ENCODE assay signal across 8 cellular contexts in the genomic region with DNA sequence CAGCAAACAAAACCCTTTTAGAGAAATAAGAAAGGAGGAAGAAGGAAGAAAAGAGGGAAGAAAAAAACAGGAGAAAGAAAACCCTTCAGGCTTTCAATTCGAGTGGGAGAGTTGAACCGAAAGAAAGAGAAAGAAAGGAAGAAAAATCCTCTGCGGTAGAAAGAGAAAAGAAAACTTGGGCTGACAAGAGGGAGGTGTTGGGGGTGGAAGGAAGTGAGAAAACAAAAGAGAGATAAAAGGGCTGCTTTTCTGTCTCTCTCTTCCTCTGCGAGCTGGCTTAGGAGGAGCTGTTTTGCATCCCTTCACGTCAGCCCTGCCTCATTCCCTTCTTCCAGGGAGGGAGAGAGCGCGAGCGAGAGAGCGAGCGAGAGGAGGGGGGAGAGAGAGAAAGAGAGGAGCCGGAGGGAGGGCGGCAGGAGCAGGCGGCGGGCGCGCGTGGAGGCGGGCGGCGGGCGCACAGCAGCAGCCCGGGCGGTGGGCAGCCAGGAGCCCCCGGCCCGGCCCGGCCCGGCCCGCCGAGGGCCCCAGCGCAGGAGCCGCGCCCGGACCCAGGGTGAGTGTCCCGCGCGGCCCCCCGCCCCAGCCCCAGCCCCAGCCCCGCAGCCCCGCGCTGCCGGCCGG. TPM values are rescaled to one million over a fixed set of nuclear protein-coding genes. Genes with fewer than 3 reads are reported as not detected.
DNase-seq lines count a peak whose midpoint lies in the region; ATAC-seq and TF ChIP-seq lines count a peak whose summit lies in the region.

A gene with protein sequence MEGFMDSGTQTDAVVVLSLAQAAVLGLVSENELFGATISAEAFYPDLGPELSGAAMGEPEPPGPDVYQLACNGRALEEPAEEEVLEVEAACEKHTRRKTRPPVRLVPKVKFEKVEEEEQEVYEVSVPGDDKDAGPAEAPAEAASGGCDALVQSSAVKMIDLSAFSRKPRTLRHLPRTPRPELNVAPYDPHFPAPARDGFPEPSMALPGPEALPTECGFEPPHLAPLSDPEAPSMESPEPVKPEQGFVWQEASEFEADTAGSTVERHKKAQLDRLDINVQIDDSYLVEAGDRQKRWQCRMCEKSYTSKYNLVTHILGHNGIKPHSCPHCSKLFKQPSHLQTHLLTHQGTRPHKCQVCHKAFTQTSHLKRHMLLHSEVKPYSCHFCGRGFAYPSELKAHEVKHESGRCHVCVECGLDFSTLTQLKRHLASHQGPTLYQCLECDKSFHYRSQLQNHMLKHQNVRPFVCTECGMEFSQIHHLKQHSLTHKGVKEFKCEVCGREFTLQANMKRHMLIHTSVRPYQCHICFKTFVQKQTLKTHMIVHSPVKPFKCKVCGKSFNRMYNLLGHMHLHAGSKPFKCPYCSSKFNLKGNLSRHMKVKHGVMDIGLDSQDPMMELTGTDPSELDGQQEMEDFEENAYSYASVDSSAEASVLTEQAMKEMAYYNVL (plus strand): TSS at position 263 of the 621 bp plus-strand sequence. CDS start 65,814 bp downstream, outside the sequence.

- peak within 1 kb of the TSS; percentile 62 for H3K27ac ChIP-seq in subcutaneous abdominal adipose tissue (ENCODE audit: low read depth, low read length)

- peaks cover 0 to 2% (median 0%) of the 10 kb centered on the region in 5 donors for H3K27me3 ChIP-seq in subcutaneous abdominal adipose tissue (ENCODE audit: control insufficient read depth in 5 of 5, insufficient read depth in 4 of 5, low read length in 5 of 5)

- peaks cover 44% of the 10 kb centered on the region for H3K4me1 Mint-ChIP-seq in activated CD8-positive, alpha-beta T cell treated with anti-CD3 and anti-CD28 coated beads, Interleukin-2, amount 10 ng/mL, durations not matched to agents 7 days and 5 days (ENCODE audit: low read depth)
- H3K4me1 Mint-ChIP-seq in mesothelial cell of epicardium: peaks cover 33% of the 10 kb centered on the region

- ATAC-seq in activated CD8-positive, alpha-beta T cell treated with anti-CD3 and anti-CD28 coated beads, Interleukin-2, amount 10 ng/mL, durations not matched to agents 7 days and 5 days: peak; percentile 38

- H3K4me3 ChIP-seq in subcutaneous abdominal adipose tissue (ENCODE audit: low read depth in 1 of 5, low read length in 5 of 5): peak within 1 kb of the TSS; percentile 68 to 80 (median 79)

- H3K27ac Mint-ChIP-seq in activated CD8-positive, alpha-beta T cell treated with anti-CD3 and anti-CD28 coated beads, Interleukin-2, amount 10 ng/mL, durations not matched to agents 7 days and 5 days: peak within 1 kb of the TSS; percentile 96
- H3K27ac Mint-ChIP-seq in mesothelial cell of epicardium: peak within 1 kb of the TSS; percentile 98

- peaks cover 15% of the 10 kb centered on the region for H3K36me3 Mint-ChIP-seq in activated CD8-positive, alpha-beta T cell treated with anti-CD3 and anti-CD28 coated beads, Interleukin-2, amount 10 ng/mL, durations not matched to agents 7 days and 5 days (ENCODE audit: low read depth)
- H3K36me3 Mint-ChIP-seq in mesothelial cell of epicardium: no peaks in the 10 kb centered on the region

- H3K9me3 ChIP-seq in subcutaneous abdominal adipose tissue (ENCODE audit: control insufficient read depth in 5 of 5, low read length in 5 of 5): no peaks in the 10 kb centered on the region

- DNase-seq in Caki2 (ENCODE audit: low read depth) (peak; percentile 63), GM20000 (ENCODE audit: low spot score) (peak; percentile 89), NCI-H146 (lab: John Stamatoyannopoulos, UW) (peak; percentile 53), erythroblast (lab: John Stamatoyannopoulos, UW) (peak; percentile 60 to 63), mesothelial cell of epicardium (ENCODE audit: low spot score in 2 of 2, unreplicated experiment in 2 of 2) (peak; percentile 45 to 66), T-helper 9 cell (no peak)
- DNase-seq in activated CD8-positive, alpha-beta T cell treated with anti-CD3 and anti-CD28 coated beads, Interleukin-2, amount 10 ng/mL, durations not matched to agents 7 days and 5 days: peak; percentile 37

- H3K9ac ChIP-seq in subcutaneous abdominal adipose tissue (ENCODE audit: low read length in 5 of 5): peak within 1 kb of the TSS; percentile 48 to 78 (median 59)

- H3K4me1 ChIP-seq in subcutaneous abdominal adipose tissue (ENCODE audit: control insufficient read depth in 5 of 5, insufficient read depth in 5 of 5, low read length in 5 of 5): peaks cover 3 to 56% (median 39%) of the 10 kb centered on the region in 5 donors

- no peaks in the 10 kb centered on the region for H3K36me3 ChIP-seq in subcutaneous abdominal adipose tissue (ENCODE audit: control insufficient read depth in 5 of 5, insufficient read depth in 5 of 5, low read length in 5 of 5)

- H3K9me3 Mint-ChIP-seq in activated CD8-positive, alpha-beta T cell treated with anti-CD3 and anti-CD28 coated beads, Interleukin-2, amount 10 ng/mL, durations not matched to agents 7 days and 5 days (ENCODE audit: insufficient read depth): no peaks in the 10 kb centered on the region
- no peaks in the 10 kb centered on the region for H3K9me3 Mint-ChIP-seq in mesothelial cell of epicardium

- H3K4me3 Mint-ChIP-seq in activated CD8-positive, alpha-beta T cell treated with anti-CD3 and anti-CD28 coated beads, Interleukin-2, amount 10 ng/mL, durations not matched to agents 7 days and 5 days: peak within 1 kb of the TSS; percentile 90
- H3K4me3 Mint-ChIP-seq in mesothelial cell of epicardium: peak within 1 kb of the TSS; percentile 91

- POLR2A ChIA-PET in activated CD8-positive, alpha-beta T cell treated with anti-CD3 and anti-CD28 coated beads, Interleukin-2, amount 10 ng/mL, durations not matched to agents 7 days and 5 days (lab: Charles Lee): interaction anchor here (0.6 to 2.0 kb wide), 6 partner anchors 30 to 929 kb away, joined by 3 to 7 read pairs (median 4); a partner anchor contains a TSS

- CTCF ChIA-PET in activated CD8-positive, alpha-beta T cell treated with anti-CD3 and anti-CD28 coated beads, Interleukin-2, amount 10 ng/mL, durations not matched to agents 7 days and 5 days (lab: Charles Lee): interaction anchor here (1.0 to 1.6 kb wide), 2 partner anchors 59 to 103 kb away, joined by 4 read pairs; no protein-coding TSS in a partner anchor

- in situ Hi-C loops in Caki2 (cut with HindIII; ENCODE audit: low pct_unique_long_range_greater_than_20kb, low sequenced_read_pairs): no loop called here

- peaks cover 7% of the 10 kb centered on the region for H3K27me3 Mint-ChIP-seq in activated CD8-positive, alpha-beta T cell treated with anti-CD3 and anti-CD28 coated beads, Interleukin-2, amount 10 ng/mL, durations not matched to agents 7 days and 5 days (ENCODE audit: low read depth)
- no peaks in the 10 kb centered on the region for H3K27me3 Mint-ChIP-seq in mesothelial cell of epicardium (ENCODE audit: low read depth)

- TF ChIP-seq POLR2A in erythroblast (IDR thresholded peaks at IDR 0.05; ENCODE audit: low read length): no peak

- no peak for TF ChIP-seq CTCF in GM20000 (IDR thresholded peaks at IDR 0.05; ENCODE audit: extremely low read depth, missing control alignments)
- TF ChIP-seq CTCF in mesothelial cell of epicardium (IDR thresholded peaks at IDR 0.05; ENCODE audit: unreplicated experiment): no peak

RNA-seq across cellular contexts. Expression of the gene that starts here (rescaled TPM):
- total RNA-seq in Caki2 (2014; rRNA removed; shearing (Covaris generic); ENCODE audit: low replicate concordance): 3.0 and 11.3 TPM in 2 replicates
- 10 to 100 TPM; 22.7 to 24.9 TPM for total RNA-seq in activated CD8-positive, alpha-beta T cell treated with anti-CD3 and anti-CD28 coated beads, Interleukin-2, amount 10 ng/mL, durations not matched to agents 7 days and 5 days
- 30.3 to 31.7 TPM (median 30.4 TPM) in 3 replicates for total RNA-seq in mesothelial cell of epicardium
